ENCODE assay signal across 8 cellular contexts in the genomic region with DNA sequence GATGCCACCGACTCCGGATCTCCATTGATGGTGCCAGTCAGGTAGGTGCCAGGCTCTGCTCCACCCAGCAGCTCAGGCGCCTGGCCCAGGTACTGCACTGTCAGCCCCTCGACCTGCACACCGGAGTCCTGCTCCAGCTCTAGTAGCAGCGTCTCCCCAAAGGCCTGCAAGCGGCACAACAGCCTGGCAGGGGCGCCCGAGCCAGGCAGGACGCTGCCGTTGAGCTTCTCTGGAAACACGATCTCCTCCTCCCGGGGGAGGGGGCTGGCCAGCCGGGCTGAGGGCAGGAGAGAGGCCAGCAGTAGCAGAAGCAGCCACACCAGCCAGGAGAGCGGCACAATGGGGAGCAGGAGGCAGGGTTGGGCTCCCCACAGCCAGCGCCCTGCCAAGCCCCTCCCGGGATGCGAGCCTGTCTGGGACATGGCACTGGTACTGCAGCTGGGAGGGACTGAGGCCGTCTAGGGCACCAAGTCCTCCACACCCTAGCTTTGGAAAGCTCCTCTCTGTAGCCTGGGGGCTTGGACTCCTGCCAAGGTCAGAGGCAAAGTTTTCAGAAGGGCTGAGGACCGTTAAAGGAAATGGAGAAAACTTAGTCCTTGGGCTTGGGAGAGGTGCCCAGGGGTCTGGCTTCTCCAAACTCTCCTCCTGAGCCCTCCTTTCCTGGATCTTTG. TPM values are rescaled to one million over a fixed set of nuclear protein-coding genes. Genes with fewer than 3 reads are reported as not detected.
A peak's percentile ranks its signal among the peaks of the same experiment; 100 is the strongest.
DNase-seq lines count a peak whose midpoint lies in the region; ATAC-seq and TF ChIP-seq lines count a peak whose summit lies in the region.

No MANE protein-coding gene starts in this region.

- no peaks in the 10 kb centered on the region for H3F3A ChIP-seq in PC-3 (ENCODE audit: low read length, unreplicated experiment)

- H3K9ac ChIP-seq in PC-3 (ENCODE audit: low read length) (no peak overlapping the region), fibroblast of lung (ENCODE audit: insufficient read depth, low read length) (peak overlapping the region; percentile 70)

- H3K27me3 ChIP-seq in PC-3 (ENCODE audit: low read length) (no peaks in the 10 kb centered on the region), fibroblast of lung (ENCODE audit: control insufficient read depth, insufficient read depth, low read length) (no peaks in the 10 kb centered on the region), osteoblast (ENCODE audit: insufficient read depth, low read length) (no peaks in the 10 kb centered on the region)

- intact Hi-C loops in PC-3 (cut with micrococcal nuclease) = no loop called here

- H3K79me2 ChIP-seq in PC-3 (ENCODE audit: low read length) = peaks cover 11% of the 10 kb centered on the region
- peaks cover 22% of the 10 kb centered on the region for H3K79me2 ChIP-seq in fibroblast of lung (ENCODE audit: control insufficient read depth, insufficient read depth, low read length)
- H3K79me2 ChIP-seq in osteoblast (ENCODE audit: insufficient read depth, low read length) = peaks cover 23% of the 10 kb centered on the region

- no peaks in the 10 kb centered on the region for H3K9me3 ChIP-seq in PC-3 (ENCODE audit: low read length)
- H3K9me3 ChIP-seq in fibroblast of lung (ENCODE audit: control insufficient read depth, insufficient read depth, low read depth, low read length) = no peaks in the 10 kb centered on the region
- H3K9me3 ChIP-seq in osteoblast (ENCODE audit: low read depth, low read length) = no peaks in the 10 kb centered on the region

- CTCF ChIA-PET in PC-3 (lab: Charles Lee) = interaction anchor here (0.6 kb wide), 1 partner anchor 176 kb away, joined by 4 read pairs; no protein-coding TSS in a partner anchor

- no peak overlapping the region for H3K4me3 ChIP-seq in PC-3 (ENCODE audit: low read length)
- H3K4me3 ChIP-seq in fibroblast of lung (replicated peaks in 1 of 4; ENCODE audit: control extremely low read depth in 1 of 4, insufficient read depth in 1 of 4, low read depth in 3 of 4, low read length in 4 of 4) = peak overlapping the region; percentile 34 to 55 (median 44)
- peak overlapping the region; percentile 66 for H3K4me3 ChIP-seq in osteoblast (ENCODE audit: insufficient read depth, low read length)

- DNase-seq in DMS153 (lab: John Stamatoyannopoulos, UW) = peak; percentile 38
- peak; percentile 44 for DNase-seq in PC-3
- peak in 1 of 2 donors; percentile 44 for DNase-seq in fibroblast of lung (ENCODE audit: low read depth in 2 of 2)
- peak; percentile 76 for DNase-seq in osteoblast (ENCODE audit: insufficient read length, low spot score, missing footprints)
- no peak for DNase-seq in NCI-H774 (lab: John Stamatoyannopoulos, UW)
- no peak for DNase-seq in superior temporal gyrus (ENCODE audit: extremely low spot score)

- H3K9me2 ChIP-seq in PC-3 (replicated peaks; ENCODE audit: low read length) = no peaks in the 10 kb centered on the region

- H3K4me2 ChIP-seq in PC-3 (ENCODE audit: low read length) (no peak overlapping the region), fibroblast of lung (ENCODE audit: extremely low read depth, insufficient read depth, low read length) (peak overlapping the region; percentile 97), osteoblast (ENCODE audit: insufficient read depth, low read length) (peak overlapping the region; percentile 72)

- H2AFZ ChIP-seq in PC-3 (ENCODE audit: low read length) (peak overlapping the region; percentile 15; the same call in 1 of the 2 replicates), fibroblast of lung (ENCODE audit: low read length) (no peak overlapping the region), osteoblast (ENCODE audit: low read length) (peak overlapping the region; percentile 88)

- POLR2A ChIA-PET in PC-3 (lab: Charles Lee; ENCODE audit: unreplicated experiment) = no interaction called here

- no TSS peak for BruUV-seq in PC-3 (replicated peaks; lab: Mats Ljungman, UMichigan)

- no peaks in the 10 kb centered on the region for H3K36me3 ChIP-seq in PC-3 (ENCODE audit: low read depth, low read length)
- peaks cover 7% of the 10 kb centered on the region for H3K36me3 ChIP-seq in fibroblast of lung (ENCODE audit: control insufficient read depth, insufficient read depth, low read length)
- H3K36me3 ChIP-seq in osteoblast (ENCODE audit: insufficient read depth, low read length) = no peaks in the 10 kb centered on the region

- H3K27ac ChIP-seq in PC-3 (ENCODE audit: low read length) (no peak overlapping the region), fibroblast of lung (ENCODE audit: insufficient read depth, low read length) (peak overlapping the region; percentile 95), osteoblast (ENCODE audit: low read depth, low read length) (peak overlapping the region; percentile 91)

- H3K4me1 ChIP-seq in PC-3 (ENCODE audit: insufficient read depth, low read length) (peaks cover 24% of the 10 kb centered on the region), fibroblast of lung (ENCODE audit: control insufficient read depth, extremely low read depth, insufficient read depth, low read length) (peaks cover 51% of the 10 kb centered on the region), osteoblast (ENCODE audit: insufficient read depth, low read length) (peaks cover 56% of the 10 kb centered on the region)

- H4K20me1 ChIP-seq in PC-3 (ENCODE audit: low read length) (no peaks in the 10 kb centered on the region), fibroblast of lung (ENCODE audit: control insufficient read depth, extremely low read depth, insufficient read depth, low read length) (no peaks in the 10 kb centered on the region), osteoblast (ENCODE audit: insufficient read depth, low read length) (no peaks in the 10 kb centered on the region)

- TF ChIP-seq CTCF in PC-3 (conservative IDR thresholded peaks at IDR 0.05; ENCODE audit: low read depth, low read length) = no peak
- TF ChIP-seq CTCF in fibroblast of lung (conservative IDR thresholded peaks at IDR 0.05 in 1 of 2, IDR thresholded peaks at IDR 0.05 in 1 of 2; ENCODE audit: low read depth in 1 of 2, low read length in 2 of 2) = peak in 1 of 2 donors; percentile 11
- TF ChIP-seq CTCF in osteoblast (IDR thresholded peaks at IDR 0.05; ENCODE audit: extremely low read depth, low read depth, low read length) = no peak

- no peak for ATAC-seq in PC-3
- ATAC-seq in HG02610 (IDR thresholded peaks at IDR 0.05; ENCODE audit: unreplicated experiment) = no peak
- no peak for ATAC-seq in GM18520 (IDR thresholded peaks at IDR 0.05; ENCODE audit: unreplicated experiment)

RNA-seq across cellular contexts. Expression of a gene that starts 0.5 kb away (rescaled TPM):
- 0.52 TPM in 1 of 2 replicates, not detected in the other for total RNA-seq in PC-3 (2014; rRNA removed)
- 0.51 and 1.3 TPM in 2 replicates for total RNA-seq in fibroblast of lung
- polyA plus RNA-seq in fibroblast of lung = 0.75 and 1.0 TPM in 2 replicates
- 1.3 and 1.9 TPM in 2 replicates for polyA plus RNA-seq in fibroblast of lung (2012)
- 6.6 and 14.3 TPM in 2 replicates for polyA minus RNA-seq in fibroblast of lung (ENCODE audit: low replicate concordance)
- 1.4 and 3.5 TPM in 2 replicates for total RNA-seq in osteoblast

RNA-seq across cellular contexts. Expression of a gene that starts 3.8 kb away (rescaled TPM):
- total RNA-seq in PC-3 (2014; rRNA removed) (168 TPM in 2 replicates), fibroblast of lung (142 and 194 TPM in 2 replicates), osteoblast (103 and 130 TPM in 2 replicates)
- 135 and 141 TPM in 2 replicates for polyA plus RNA-seq in fibroblast of lung
- 104 and 105 TPM in 2 replicates for polyA plus RNA-seq in fibroblast of lung (2012)
- polyA minus RNA-seq in fibroblast of lung (ENCODE audit: low replicate concordance) = 144 and 179 TPM in 2 replicates

RNA-seq across cellular contexts. Expression of a gene that starts 16.8 kb away (rescaled TPM):
- total RNA-seq in PC-3 (2014; rRNA removed) (not detected in 2 replicates), fibroblast of lung (not detected in 2 replicates), osteoblast (0.29 and 0.72 TPM in 2 replicates)
- polyA plus RNA-seq in fibroblast of lung = 0.21 and 0.85 TPM in 2 replicates
- 0.23 and 0.43 TPM in 2 replicates for polyA plus RNA-seq in fibroblast of lung (2012)
- polyA minus RNA-seq in fibroblast of lung (ENCODE audit: low replicate concordance) = not detected in 2 replicates

RNA-seq across cellular contexts. Expression of a gene that starts 21.0 kb away (rescaled TPM):
- total RNA-seq in PC-3 (2014; rRNA removed) (76.9 and 85.4 TPM in 2 replicates), fibroblast of lung (13.4 and 18.7 TPM in 2 replicates), osteoblast (18.5 and 18.9 TPM in 2 replicates)
- 17.8 and 19.2 TPM in 2 replicates for polyA plus RNA-seq in fibroblast of lung
- polyA plus RNA-seq in fibroblast of lung (2012) = 18.9 and 19.1 TPM in 2 replicates
- polyA minus RNA-seq in fibroblast of lung (ENCODE audit: low replicate concordance) = 28.8 and 39.9 TPM in 2 replicates

RNA-seq across cellular contexts. Expression of a gene that starts 25.1 kb away (rescaled TPM):
- not detected in 2 replicates for total RNA-seq in PC-3 (2014; rRNA removed)
- total RNA-seq in fibroblast of lung = not detected in 2 replicates
- not detected in 2 replicates for polyA plus RNA-seq in fibroblast of lung
- polyA plus RNA-seq in fibroblast of lung (2012) = not detected in 2 replicates
- polyA minus RNA-seq in fibroblast of lung (ENCODE audit: low replicate concordance) = not detected in 2 replicates
- not detected in 2 replicates for total RNA-seq in osteoblast

Comparison
In these comparisons a context has a peak if more than half of its experiments do, and no peak if none do; other contexts are left out.
1. DNase-seq: peak in DMS153 (single experiment), PC-3 (single experiment) and osteoblast (single experiment); none in NCI-H774 (single experiment) and superior temporal gyrus (single experiment).